16 cellular contexts compared by ENCODE assay signal in genomic region chr16:80938928-80939260, GRCh38.
"Had no signal": no experiment of that assay in that cellular context is flagged by ENCODE, and none has a peak within 500 bp of the region (broad histone marks: within the 10 kb centered on the region; RNA-seq: fewer than 3 reads in every experiment).

No MANE protein-coding gene starts in this region.

- H3K27me3 ChIP-seq: gastrocnemius medialis had no signal

- H3K9me3 Mint-ChIP-seq: activated T-cell treated with anti-CD3 and anti-CD28 coated beads, Interleukin-2, amount 50 U/mL, for 4 hours; dendritic cell treated with granulocyte-macrophage colony-stimulating factor and Interleukin-4, amounts not matched to agents 40 ng/mL and 50 ng/mL, for 4 days; effector memory CD8-positive, alpha-beta T cell; stimulated activated naive CD8-positive, alpha-beta T cell treated with anti-CD3 and anti-CD28 coated beads, Interleukin-15, Interleukin-2, amounts not matched to agents 100 ng/mL and 50 ng/mL, for 24 hours; T-helper 1 cell treated with Interleukin-12 subunit alpha and Interleukin-12 subunit beta and Interleukin-4 antibody, amounts not matched to agents 30 μg/mL and 1 μg/mL, for 36 hours had no signal

- DNase-seq: activated CD4-positive, alpha-beta T cell treated with anti-CD3 and anti-CD28 coated beads, Interleukin-2, amount 50 U/mL, for 1 hour; activated CD8-positive, alpha-beta memory T cell treated with anti-CD3 and anti-CD28 coated beads, Interleukin-2, amount 50 U/mL, for 4 hours; activated naive CD4-positive, alpha-beta T cell treated with anti-CD3 and anti-CD28 coated beads for 36 hours; activated naive CD8-positive, alpha-beta T cell treated with anti-CD3 and anti-CD28 coated beads, Interleukin-2, amount 50 U/mL, for 24 hours; activated T-cell treated with anti-CD3 and anti-CD28 coated beads, Interleukin-2, amount 50 U/mL, for 4 hours; aorta; cerebellar nuclear complex; effector memory CD8-positive, alpha-beta T cell; gastrocnemius medialis; head of caudate nucleus; left ventricle myocardium superior had no signal

- H3K4me3 ChIP-seq: gastrocnemius medialis had no signal

- FAIRE-seq: bronchial epithelial cell had no signal

- H3K9me3 ChIP-seq: gastrocnemius medialis, neutrophil had no signal

- H3K36me3 ChIP-seq: gastrocnemius medialis, neutrophil had no signal

- H3K27ac ChIP-seq: neutrophil had no signal

- H3K4me3 Mint-ChIP-seq: activated naive CD4-positive, alpha-beta T cell treated with anti-CD3 and anti-CD28 coated beads for 36 hours; activated naive CD8-positive, alpha-beta T cell treated with anti-CD3 and anti-CD28 coated beads, Interleukin-2, amount 50 U/mL, for 24 hours; activated T-cell treated with anti-CD3 and anti-CD28 coated beads, Interleukin-2, amount 50 U/mL, for 4 hours; dendritic cell treated with granulocyte-macrophage colony-stimulating factor and Interleukin-4, amounts not matched to agents 40 ng/mL and 50 ng/mL, for 4 days; effector memory CD8-positive, alpha-beta T cell; stimulated activated naive CD8-positive, alpha-beta T cell treated with anti-CD3 and anti-CD28 coated beads, Interleukin-15, Interleukin-2, amounts not matched to agents 100 ng/mL and 50 ng/mL, for 24 hours; T-helper 1 cell treated with Interleukin-12 subunit alpha and Interleukin-12 subunit beta and Interleukin-4 antibody, amounts not matched to agents 30 μg/mL and 1 μg/mL, for 36 hours had no signal

- H3K27ac Mint-ChIP-seq: activated naive CD4-positive, alpha-beta T cell treated with anti-CD3 and anti-CD28 coated beads for 36 hours; activated naive CD8-positive, alpha-beta T cell treated with anti-CD3 and anti-CD28 coated beads, Interleukin-2, amount 50 U/mL, for 24 hours; dendritic cell treated with granulocyte-macrophage colony-stimulating factor and Interleukin-4, amounts not matched to agents 40 ng/mL and 50 ng/mL, for 4 days; effector memory CD8-positive, alpha-beta T cell; stimulated activated naive CD8-positive, alpha-beta T cell treated with anti-CD3 and anti-CD28 coated beads, Interleukin-15, Interleukin-2, amounts not matched to agents 100 ng/mL and 50 ng/mL, for 24 hours; T-helper 1 cell treated with Interleukin-12 subunit alpha and Interleukin-12 subunit beta and Interleukin-4 antibody, amounts not matched to agents 30 μg/mL and 1 μg/mL, for 36 hours had no signal

- H3K4me1 ChIP-seq: gastrocnemius medialis had no signal

- H3K4me1 Mint-ChIP-seq: activated naive CD8-positive, alpha-beta T cell treated with anti-CD3 and anti-CD28 coated beads, Interleukin-2, amount 50 U/mL, for 24 hours had no signal

- ATAC-seq: activated naive CD8-positive, alpha-beta T cell treated with anti-CD3 and anti-CD28 coated beads, Interleukin-2, amount 50 U/mL, for 24 hours; activated T-cell treated with anti-CD3 and anti-CD28 coated beads, Interleukin-2, amount 50 U/mL, for 4 hours; effector memory CD8-positive, alpha-beta T cell had no signal
